Comparison of ENCODE assay signal across 1 cellular context in genomic region chr5:177409043-177409801, GRCh38.
A peak's percentile ranks its signal among the peaks of the same experiment; 100 is the strongest.
TF ChIP-seq lines count a peak whose summit lies in the region.

TSS of gene F12 (minus strand) at chr5:177409564. CDS start at chr5:177409527, 37 bp downstream.

TF ChIP-seq in HepG2, 621 proteins besides CTCF, POLR2A, EP300 and RAD21 (continued from another document and continues in another):
- TF ChIP-seq KIAA2018 (CRISPR knock-in tag; IDR thresholded peaks at IDR 0.05; ENCODE audit: borderline replicate concordance) (no peak), ZNF124 (CRISPR knock-in tag; IDR thresholded peaks at IDR 0.05) (no peak), CENPBD1 (CRISPR knock-in tag; IDR thresholded peaks at IDR 0.05; ENCODE audit: borderline replicate concordance, low read depth) (no peak), KDM3A (CRISPR knock-in tag; IDR thresholded peaks at IDR 0.05; ENCODE audit: low read depth) (no peak), DZIP1 (CRISPR knock-in tag; IDR thresholded peaks at IDR 0.05) (0 out of 2 replicates have a peak, but pooled peaks have one; percentile 39), ZKSCAN8 (CRISPR knock-in tag; IDR thresholded peaks at IDR 0.05; ENCODE audit: borderline replicate concordance) (no peak), CENPX (CRISPR knock-in tag; IDR thresholded peaks at IDR 0.05) (no peak), KLF15 (CRISPR knock-in tag; IDR thresholded peaks at IDR 0.05; ENCODE audit: borderline replicate concordance) (no peak), CAMTA2 (CRISPR knock-in tag; IDR thresholded peaks at IDR 0.05; ENCODE audit: borderline replicate concordance) (no peak), TERF1 (CRISPR knock-in tag; IDR thresholded peaks at IDR 0.05) (no peak), ZNF331 (CRISPR knock-in tag; IDR thresholded peaks at IDR 0.05) (no peak), KLF13 (CRISPR knock-in tag; IDR thresholded peaks at IDR 0.05) (no peak), ZNF703 (CRISPR knock-in tag; IDR thresholded peaks at IDR 0.05; ENCODE audit: borderline replicate concordance) (no peak), ZNF383 (CRISPR knock-in tag; IDR thresholded peaks at IDR 0.05; ENCODE audit: borderline replicate concordance) (no peak), ZNF274 (CRISPR knock-in tag; IDR thresholded peaks at IDR 0.05) (no peak), DMAP1 (CRISPR knock-in tag; IDR thresholded peaks at IDR 0.05) (no peak), ATF3 (CRISPR knock-in tag; IDR thresholded peaks at IDR 0.05) (no peak), ZNF616 (CRISPR knock-in tag; IDR thresholded peaks at IDR 0.05; ENCODE audit: low read depth) (no peak), SP140L (CRISPR knock-in tag; IDR thresholded peaks at IDR 0.05; ENCODE audit: borderline replicate concordance) (no peak), ARNT (IDR thresholded peaks at IDR 0.05) (no peak), PRDM15 (CRISPR knock-in tag; IDR thresholded peaks at IDR 0.05) (no peak), SMAD9 (CRISPR knock-in tag; IDR thresholded peaks at IDR 0.05) (no peak), PRDM4 (CRISPR knock-in tag; IDR thresholded peaks at IDR 0.05; ENCODE audit: borderline replicate concordance) (no peak), ZFP90 (CRISPR knock-in tag; IDR thresholded peaks at IDR 0.05; ENCODE audit: borderline replicate concordance) (no peak), ZNF891 (CRISPR knock-in tag; IDR thresholded peaks at IDR 0.05) (0 out of 2 replicates have a peak, but pooled peaks have one; percentile 35), ZNF574 (CRISPR knock-in tag; IDR thresholded peaks at IDR 0.05) (no peak), ZBTB38 (CRISPR knock-in tag; IDR thresholded peaks at IDR 0.05) (0 out of 2 replicates have a peak, but pooled peaks have one; percentile 21), SMAD3 (CRISPR knock-in tag; IDR thresholded peaks at IDR 0.05) (0 out of 2 replicates have a peak, but pooled peaks have one; percentile 26), RXRB (CRISPR knock-in tag; IDR thresholded peaks at IDR 0.05; ENCODE audit: borderline replicate concordance) (0 out of 2 replicates have a peak, but pooled peaks have one; percentile 15), KDM5A (IDR thresholded peaks at IDR 0.05; ENCODE audit: borderline replicate concordance, low read length) (no peak), ZNF589 (CRISPR knock-in tag; conservative IDR thresholded peaks at IDR 0.05) (no peak), ATRX (CRISPR knock-in tag; IDR thresholded peaks at IDR 0.05; ENCODE audit: borderline replicate concordance) (no peak), CHD4 (IDR thresholded peaks at IDR 0.05; ENCODE audit: borderline replicate concordance, low read length) (no peak), NONO (IDR thresholded peaks at IDR 0.05) (no peak), NONO (CRISPR knock-in tag; conservative IDR thresholded peaks at IDR 0.05) (peak; percentile 31; the same call in 1 of the 2 replicates), HCFC1 (IDR thresholded peaks at IDR 0.05; ENCODE audit: low read depth, low read length) (no peak), ZBTB7A (CRISPR knock-in tag; IDR thresholded peaks at IDR 0.05) (no peak; the same call in 1 of the 2 replicates), ESRRA (CRISPR knock-in tag; IDR thresholded peaks at IDR 0.05; ENCODE audit: low read depth) (peak; percentile 79; the same call in 1 of the 2 replicates), CHCHD3 (CRISPR knock-in tag; IDR thresholded peaks at IDR 0.05) (no peak)
